15 cellular contexts compared by ENCODE assay signal in genomic region chr11:3356858-3357257, GRCh38. TPM values are rescaled to one million over a fixed set of nuclear protein-coding genes. Genes with fewer than 3 reads are reported as not detected.
DNase-seq lines count a peak whose midpoint lies in the region; ATAC-seq, FAIRE-seq and TF ChIP-seq lines count a peak whose summit lies in the region.
"Had no signal": no experiment of that assay in that cellular context is flagged by ENCODE, and none has a peak within 500 bp of the region (broad histone marks: within the 10 kb centered on the region; RNA-seq: fewer than 3 reads in every experiment).

No MANE protein-coding gene starts in this region.

- no peak for TF ChIP-seq CTCF in K562 (IDR thresholded peaks at IDR 0.05 in 2 of 3, conservative IDR thresholded peaks at IDR 0.05 in 1 of 3; ENCODE audit: insufficient read depth in 2 of 3, low read depth in 1 of 3, low read length in 3 of 3)
- TF ChIP-seq CTCF in progenitor cell of endocrine pancreas (IDR thresholded peaks at IDR 0.05; ENCODE audit: unreplicated experiment), result no peak

- in situ Hi-C loops in K562 (cut with MboI), result no loop called here

- peaks cover 55% of the 10 kb centered on the region for H3K9me3 Mint-ChIP-seq in progenitor cell of endocrine pancreas (ENCODE audit: low read depth)

- POLR2A ChIA-PET in K562 (lab: Yijun Ruan, JAX), result interaction anchor here (0.9 to 1.9 kb wide), 2 partner anchors 9 to 23 kb away, joined by 4 to 7 read pairs; partner anchors contain the start of gene ZNF195

- 92% methylated on average over 10 of the region's 10 CpGs for WGBS in K562 (ENCODE audit: insufficient coverage, low coverage, missing lambda C conversion rate)

- H3K79me2 ChIP-seq in K562 (ENCODE audit: control insufficient read depth, insufficient read depth, low read length), result no peaks in the 10 kb centered on the region

- H2AFZ ChIP-seq in K562 (ENCODE audit: low read depth, low read length), result no peak overlapping the region

- no peak overlapping the region for H3K4me3 ChIP-seq in K562

- TF ChIP-seq EP300 in K562 (IDR thresholded peaks at IDR 0.05; ENCODE audit: low read length), result no peak

- no TSS peak for BruUV-seq in K562 (replicated peaks; lab: Mats Ljungman, UMichigan)

- no peak for FAIRE-seq in K562 (lab: Jason Lieb, UNC)
- FAIRE-seq: H54 had no signal

- H3K4me1 Mint-ChIP-seq in T-helper 17 cell, result no peaks in the 10 kb centered on the region
- H3K4me1 Mint-ChIP-seq in progenitor cell of endocrine pancreas (ENCODE audit: low read depth), result no peaks in the 10 kb centered on the region
- H3K4me1 Mint-ChIP-seq: CD14-positive monocyte had no signal

- H3K9me3 ChIP-seq in T-helper 17 cell (ENCODE audit: control insufficient read depth, low read length, poor library complexity, severe bottlenecking) (peaks cover 50% of the 10 kb centered on the region), K562 (replicated peaks; ENCODE audit: control insufficient read depth, insufficient read depth, low read depth, low read length) (peaks cover 37% of the 10 kb centered on the region)

- no peaks in the 10 kb centered on the region for H3K27me3 ChIP-seq in K562 (ENCODE audit: control insufficient read depth in 2 of 2, insufficient read depth in 2 of 2, low read length in 2 of 2)

- no peaks in the 10 kb centered on the region for H3K9me1 ChIP-seq in K562 (ENCODE audit: control insufficient read depth, insufficient read depth, low read length)

- no peaks in the 10 kb centered on the region for H3K4me1 ChIP-seq in K562 (replicated peaks in 1 of 2; ENCODE audit: control insufficient read depth in 2 of 2, insufficient read depth in 2 of 2, low read length in 2 of 2)

- no peaks in the 10 kb centered on the region for H3K27me3 Mint-ChIP-seq in T-helper 17 cell
- H3K27me3 Mint-ChIP-seq in progenitor cell of endocrine pancreas, result no peaks in the 10 kb centered on the region

- H3K27ac ChIP-seq in K562 (ENCODE audit: extremely low read depth, low read depth, low read length), result no peak overlapping the region
- H3K27ac ChIP-seq: 22Rv1 had no signal

- no peaks in the 10 kb centered on the region for H4K20me1 ChIP-seq in K562 (replicated peaks; ENCODE audit: control insufficient read depth, insufficient read depth, low read length)

- no peak overlapping the region for H3K4me2 ChIP-seq in K562 (ENCODE audit: insufficient read depth, low read length)

- peaks cover 30% of the 10 kb centered on the region for H3K36me3 ChIP-seq in K562 (ENCODE audit: control insufficient read depth, insufficient read depth, low read length)

- peak overlapping the region; percentile 9 for H3K4me3 Mint-ChIP-seq in T-helper 17 cell
- H3K4me3 Mint-ChIP-seq in progenitor cell of endocrine pancreas (ENCODE audit: low read depth), result no peak overlapping the region
- H3K4me3 Mint-ChIP-seq: CD14-positive monocyte; CD8-positive, alpha-beta T cell had no signal

- ATAC-seq in T-helper 17 cell (no peak), K562 (no peak)
- ATAC-seq: CD8-positive, alpha-beta T cell had no signal

- peaks cover 2% of the 10 kb centered on the region for H3K36me3 Mint-ChIP-seq in T-helper 17 cell (ENCODE audit: low read depth)
- peaks cover 60% of the 10 kb centered on the region for H3K36me3 Mint-ChIP-seq in progenitor cell of endocrine pancreas (ENCODE audit: insufficient read depth)

- no peak overlapping the region for H3K9ac ChIP-seq in K562 (ENCODE audit: insufficient read depth in 1 of 2, low read depth in 2 of 2, low read length in 2 of 2)

- no peak for TF ChIP-seq RAD21 in K562 (CRISPR knock-in tag; conservative IDR thresholded peaks at IDR 0.05 in 1 of 2, IDR thresholded peaks at IDR 0.05 in 1 of 2)

- intact Hi-C loops in K562 (cut with micrococcal nuclease), result no loop called here

- peak; percentile 48; the same call in 1 of the 2 replicates for TF ChIP-seq POLR2A in K562 (conservative IDR thresholded peaks at IDR 0.05)

- H3K27ac Mint-ChIP-seq in T-helper 17 cell, result no peak overlapping the region
- peak overlapping the region; percentile 75 for H3K27ac Mint-ChIP-seq in progenitor cell of endocrine pancreas
- H3K27ac Mint-ChIP-seq: CD8-positive, alpha-beta T cell had no signal

- DNase-seq in NCI-H82 (lab: John Stamatoyannopoulos, UW) (peak; percentile 4), NCI-H82 treated with DMSO at 0.1 percent for 48 hours (lab: John Stamatoyannopoulos, UW; ENCODE audit: unreplicated experiment) (no peak), T-helper 17 cell (no peak), K562 (ENCODE audit: extremely low read depth in 1 of 4, low spot score in 3 of 4) (no peak), progenitor cell of endocrine pancreas (ENCODE audit: low spot score, unreplicated experiment) (no peak), NK-92 (lab: John Stamatoyannopoulos, UW; ENCODE audit: unreplicated experiment) (no peak), NCI-H446 treated with DMSO at 0.1 percent for 48 hours (lab: John Stamatoyannopoulos, UW) (no peak)
- DNase-seq in central memory CD4-positive, alpha-beta T cell, result no peak
- DNase-seq: CD8-positive, alpha-beta T cell; COR-L47; DMS53; GF-D8 had no signal

- CTCF ChIA-PET in K562 (lab: Yijun Ruan, JAX; ENCODE audit: low intra/inter-chr PET ratio), result no interaction called here

TF ChIP-seq in K562, 482 proteins besides CTCF, POLR2A, EP300 and RAD21:
- TF ChIP-seq TCF3 (CRISPR knock-in tag; IDR thresholded peaks at IDR 0.05) (no peak), DDX20 (tag; IDR thresholded peaks at IDR 0.05; ENCODE audit: low read depth) (no peak), ZNF395 (CRISPR knock-in tag; IDR thresholded peaks at IDR 0.05) (no peak), POLR2B (IDR thresholded peaks at IDR 0.05; ENCODE audit: low read depth, partially characterized antibody) (peak; percentile 61), HIVEP1 (CRISPR knock-in tag; IDR thresholded peaks at IDR 0.05) (no peak), POLR2AphosphoS2 (IDR thresholded peaks at IDR 0.05; ENCODE audit: low read length) (peak; percentile 49; the same call in 1 of the 2 replicates), RBFOX2 (IDR thresholded peaks at IDR 0.05; ENCODE audit: low read depth, low read length) (no peak), POLR2AphosphoS5 (IDR thresholded peaks at IDR 0.05; ENCODE audit: control insufficient read depth, insufficient read depth, low read depth, low read length) (peak; percentile 5; the same call in 1 of the 2 replicates), SUPT5H (IDR thresholded peaks at IDR 0.05) (peak; percentile 59; the same call in 1 of the 2 replicates), PML (IDR thresholded peaks at IDR 0.05; ENCODE audit: low read length) (no peak), TFAP4 (CRISPR knock-in tag; IDR thresholded peaks at IDR 0.05; ENCODE audit: borderline replicate concordance) (no peak)
TF ChIP-seq in K562: peak in this region for 4.

RNA-seq across cellular contexts. Expression of gene ZNF195, which starts 22.1 kb away (rescaled TPM):
- total RNA-seq in T-helper 17 cell, result 10 to 100 TPM; 21.5 to 27.6 TPM
- total RNA-seq in K562 (2011; cell fraction: chromatin; rRNA removed; ENCODE audit: low replicate concordance), result 126 and 189 TPM in 2 replicates
- 81.4 and 87.1 TPM in 2 replicates for total RNA-seq in K562 (2011; cell fraction: nucleolus; rRNA removed)
- 129 and 187 TPM in 2 replicates for total RNA-seq in K562 (2011; cell fraction: nucleoplasm; rRNA removed)
- 48.9 and 53.8 TPM in 2 replicates for total RNA-seq in K562 (2014; rRNA removed)
- 75.5 and 86.4 TPM in 2 replicates for total RNA-seq in K562 (2014; rRNA removed; fragmentation: Illumina TruSeq; extraction: Trizol)
- total RNA-seq in K562 (2015; rRNA removed; fragmentation: Illumina TruSeq; extraction: Trizol), result 54.2 and 61.5 TPM in 2 replicates
- total RNA-seq in K562 (2021), result 45.6 and 49.4 TPM in 2 replicates
- 59.7 and 62.3 TPM in 2 replicates for polyA plus RNA-seq in K562 (2011; rRNA removed)
- polyA plus RNA-seq in K562 (2011; cell fraction: cytosol; rRNA removed), result 17.0 and 25.9 TPM in 2 replicates
- 89.7 and 133 TPM in 2 replicates for polyA plus RNA-seq in K562 (2011; cell fraction: nucleus; rRNA removed)
- polyA plus RNA-seq in K562 (2012), result 29.4 and 42.9 TPM in 2 replicates
- 50.6 and 60.4 TPM in 2 replicates for polyA plus RNA-seq in K562 (2014; fragmentation: Illumina TruSeq; extraction: Trizol)
- 10 to 100 TPM; 42.1 to 55.2 TPM for polyA plus RNA-seq in K562 (2014; fragmentation: Nextera tagmentation; extraction: Ambion mirVana)
- polyA plus RNA-seq in K562 (2014; rRNA removed), result 59.0 and 67.4 TPM in 2 replicates
- 57.6 and 62.2 TPM in 2 replicates for polyA minus RNA-seq in K562 (2011; rRNA and poly(A)+ RNA removed)
- polyA minus RNA-seq in K562 (2011; cell fraction: cytosol; rRNA and poly(A)+ RNA removed), result 17.8 and 30.6 TPM in 2 replicates
- polyA minus RNA-seq in K562 (2011; cell fraction: nucleus; rRNA and poly(A)+ RNA removed), result 86.4 and 92.7 TPM in 2 replicates
- 83.9 and 88.8 TPM in 2 replicates for total RNA-seq in progenitor cell of endocrine pancreas
